In the genomic region with DNA sequence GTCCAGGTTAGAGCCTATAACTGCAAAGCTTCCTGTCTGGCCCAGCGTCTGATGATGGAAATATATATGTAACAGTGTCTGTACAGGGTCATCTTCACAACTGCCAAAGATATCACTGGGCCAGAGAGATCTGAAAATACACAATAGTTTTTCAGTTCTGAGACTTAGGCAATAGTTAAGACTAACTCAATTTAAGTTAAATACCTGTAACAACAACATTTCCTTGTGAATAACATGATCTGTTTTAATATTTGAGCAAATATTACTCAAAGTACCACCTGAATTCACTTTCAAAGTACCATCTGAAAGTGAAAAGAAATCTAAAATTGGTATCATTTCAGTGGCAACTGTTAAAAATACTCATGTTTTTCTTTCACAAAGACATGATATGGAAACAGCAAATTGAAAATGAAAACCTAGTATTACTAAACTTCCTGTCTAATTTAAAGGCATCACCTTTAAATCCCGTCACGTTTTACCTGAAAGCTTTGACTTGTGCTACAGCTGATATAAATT, we compare ENCODE assay signal across 14 cellular contexts. TPM values are rescaled to one million over a fixed set of nuclear protein-coding genes. Genes with fewer than 3 reads are reported as not detected.
DNase-seq lines count a peak whose midpoint lies in the region; ATAC-seq and TF ChIP-seq lines count a peak whose summit lies in the region.
"Had no signal": no experiment of that assay in that cellular context is flagged by ENCODE, and none has a peak within 500 bp of the region (broad histone marks: within the 10 kb centered on the region; RNA-seq: fewer than 3 reads in every experiment).

No MANE protein-coding gene starts in this region.

- CTCF ChIA-PET in activated CD4-positive, alpha-beta memory T cell treated with anti-CD3 and anti-CD28 coated beads, Interleukin-2, amount 10 ng/mL, durations not matched to agents 7 days and 5 days (lab: Charles Lee) = no interaction called here

- H3K36me3 Mint-ChIP-seq in T-helper 17 cell (ENCODE audit: low read depth) = peaks cover 2% of the 10 kb centered on the region
- H3K36me3 Mint-ChIP-seq in activated CD4-positive, alpha-beta memory T cell treated with anti-CD3 and anti-CD28 coated beads, Interleukin-2, amount 10 ng/mL, durations not matched to agents 7 days and 5 days (ENCODE audit: low read depth) = peaks cover 36% of the 10 kb centered on the region

- no peak for TF ChIP-seq CTCF in GM20000 (IDR thresholded peaks at IDR 0.05; ENCODE audit: extremely low read depth, missing control alignments)

- no peak for DNase-seq in T-helper 17 cell
- DNase-seq in GM20000 (ENCODE audit: low spot score) = no peak
- DNase-seq in germinal center (ENCODE audit: low spot score) = no peak
- DNase-seq in activated CD4-positive, alpha-beta memory T cell treated with anti-CD3 and anti-CD28 coated beads, Interleukin-2, amount 10 ng/mL, durations not matched to agents 7 days and 5 days = no peak
- DNase-seq in NCI-H128 (lab: John Stamatoyannopoulos, UW; ENCODE audit: unreplicated experiment) = no peak
- DNase-seq: activated CD4-positive, alpha-beta T cell treated with anti-CD3 and anti-CD28 coated beads, Interleukin-2, amount 50 U/mL, for 1 hour; Calu3; KBM-7; NCI-H446 treated with DMSO at 0.1 percent for 48 hours had no signal

- POLR2A ChIA-PET in activated CD4-positive, alpha-beta memory T cell treated with anti-CD3 and anti-CD28 coated beads, Interleukin-2, amount 10 ng/mL, durations not matched to agents 7 days and 5 days (lab: Charles Lee) = interaction anchor here (0.9 kb wide), 1 partner anchor 14 kb away, joined by 3 read pairs; no protein-coding TSS in a partner anchor

- H3K27me3 Mint-ChIP-seq in T-helper 17 cell = no peaks in the 10 kb centered on the region
- H3K27me3 Mint-ChIP-seq in activated CD4-positive, alpha-beta memory T cell treated with anti-CD3 and anti-CD28 coated beads, Interleukin-2, amount 10 ng/mL, durations not matched to agents 7 days and 5 days = no peaks in the 10 kb centered on the region

- H3K4me1 Mint-ChIP-seq in T-helper 17 cell = peaks cover 3% of the 10 kb centered on the region
- H3K4me1 Mint-ChIP-seq in activated CD4-positive, alpha-beta memory T cell treated with anti-CD3 and anti-CD28 coated beads, Interleukin-2, amount 10 ng/mL, durations not matched to agents 7 days and 5 days = peaks cover 15% of the 10 kb centered on the region

- no peaks in the 10 kb centered on the region for H3K9me3 Mint-ChIP-seq in activated CD4-positive, alpha-beta memory T cell treated with anti-CD3 and anti-CD28 coated beads, Interleukin-2, amount 10 ng/mL, durations not matched to agents 7 days and 5 days

- H3K4me3 Mint-ChIP-seq in T-helper 17 cell = no peak overlapping the region
- H3K4me3 Mint-ChIP-seq in activated CD4-positive, alpha-beta memory T cell treated with anti-CD3 and anti-CD28 coated beads, Interleukin-2, amount 10 ng/mL, durations not matched to agents 7 days and 5 days = no peak overlapping the region

- H3K9me3 ChIP-seq in T-helper 17 cell (ENCODE audit: control insufficient read depth, low read length, poor library complexity, severe bottlenecking) = no peaks in the 10 kb centered on the region

- H3K27ac Mint-ChIP-seq in T-helper 17 cell = peak overlapping the region; percentile 14
- H3K27ac Mint-ChIP-seq in activated CD4-positive, alpha-beta memory T cell treated with anti-CD3 and anti-CD28 coated beads, Interleukin-2, amount 10 ng/mL, durations not matched to agents 7 days and 5 days = no peak overlapping the region

- ATAC-seq in GM18870 (IDR thresholded peaks at IDR 0.05; ENCODE audit: unreplicated experiment) = peak; percentile 89
- peak; percentile 75 for ATAC-seq in GM21423 (IDR thresholded peaks at IDR 0.05; ENCODE audit: unreplicated experiment)
- peak; percentile 59 for ATAC-seq in HG03039 (IDR thresholded peaks at IDR 0.05; ENCODE audit: unreplicated experiment)
- ATAC-seq in T-helper 17 cell = no peak
- ATAC-seq: sciatic nerve had no signal

RNA-seq across cellular contexts. Expression of gene ZAR1, which starts 9.6 kb away (rescaled TPM):
- not detected for total RNA-seq in T-helper 17 cell
- not detected for total RNA-seq in activated CD4-positive, alpha-beta memory T cell treated with anti-CD3 and anti-CD28 coated beads, Interleukin-2, amount 10 ng/mL, durations not matched to agents 7 days and 5 days
- total RNA-seq: Calu3, sciatic nerve, SK-MEL-5 had no signal

RNA-seq across cellular contexts. Expression of gene SLC10A4, which starts 16.5 kb away (rescaled TPM):
- not detected for total RNA-seq in T-helper 17 cell
- not detected for total RNA-seq in activated CD4-positive, alpha-beta memory T cell treated with anti-CD3 and anti-CD28 coated beads, Interleukin-2, amount 10 ng/mL, durations not matched to agents 7 days and 5 days
- total RNA-seq: sciatic nerve, SK-MEL-5 had no signal
